In genomic region chr1:44776749-44777068, GRCh38 we compare ENCODE assay signal across 9 cellular contexts. TPM values are rescaled to one million over a fixed set of nuclear protein-coding genes. Genes with fewer than 3 reads are reported as not detected.
A peak's percentile ranks its signal among the peaks of the same experiment; 100 is the strongest.
DNase-seq lines count a peak whose midpoint lies in the region; ATAC-seq, FAIRE-seq and TF ChIP-seq lines count a peak whose summit lies in the region.
"Had no signal": no experiment of that assay in that cellular context is flagged by ENCODE, and none has a peak within 500 bp of the region (broad histone marks: within the 10 kb centered on the region; RNA-seq: fewer than 3 reads in every experiment).

No MANE protein-coding gene starts in this region.

- H3K27me3 ChIP-seq in GM12878 (replicated peaks in 1 of 2; ENCODE audit: control insufficient read depth in 2 of 2, insufficient read depth in 2 of 2, low read length in 1 of 2), result no peaks in the 10 kb centered on the region
- no peaks in the 10 kb centered on the region for H3K27me3 ChIP-seq in lung (ENCODE audit: control insufficient read depth, insufficient read depth)

- SMC1A ChIA-PET in GM12878 (lab: Charles Lee; ENCODE audit: uncharacterized antibody, unreplicated experiment), result interaction anchor here (1.5 to 2.3 kb wide), 3 partner anchors 9 to 56 kb away, joined by 5 to 12 read pairs (median 6); partner anchors contain the start of gene RNU5D-1

- no peak for TF ChIP-seq EP300 in GM12878 (IDR thresholded peaks at IDR 0.05; ENCODE audit: borderline replicate concordance in 1 of 2, control insufficient read depth in 1 of 2, low read depth in 2 of 2, low read length in 2 of 2)

- H3K9ac ChIP-seq in GM12878 (ENCODE audit: control insufficient read depth, insufficient read depth, low read length), result peak overlapping the region; percentile 99

- H3K4me1 ChIP-seq in GM12878 (ENCODE audit: control insufficient read depth, insufficient read depth, low read length) (peaks cover 13% of the 10 kb centered on the region), lung (ENCODE audit: control insufficient read depth in 2 of 2, insufficient read depth in 2 of 2, low read length in 2 of 2) (peaks cover 0 to 13% of the 10 kb centered on the region in 2 donors)

- H3K4me3 ChIP-seq in GM12878 (peak overlapping the region; percentile 73), lung (peak overlapping the region; percentile 94)

- no peaks in the 10 kb centered on the region for H3K27me3 Mint-ChIP-seq in activated naive CD4-positive, alpha-beta T cell treated with anti-CD3 and anti-CD28 coated beads, Interleukin-2, amount 50 U/mL, for 24 hours
- no peaks in the 10 kb centered on the region for H3K27me3 Mint-ChIP-seq in type B pancreatic cell

- H3K36me3 Mint-ChIP-seq in activated naive CD4-positive, alpha-beta T cell treated with anti-CD3 and anti-CD28 coated beads, Interleukin-2, amount 50 U/mL, for 24 hours, result peaks cover 38% of the 10 kb centered on the region
- H3K36me3 Mint-ChIP-seq in type B pancreatic cell, result peaks cover 34% of the 10 kb centered on the region

- no peak for TF ChIP-seq CTCF in GM12878 (IDR thresholded peaks at IDR 0.05 in 2 of 3, conservative IDR thresholded peaks at IDR 0.05 in 1 of 3; ENCODE audit: control insufficient read depth in 2 of 3, extremely low read depth in 1 of 3, insufficient read depth in 1 of 3, low read depth in 3 of 3, low read length in 3 of 3)
- TF ChIP-seq CTCF in lung (IDR thresholded peaks at IDR 0.05; ENCODE audit: control extremely low read depth, extremely low read depth), result no peak
- no peak for TF ChIP-seq CTCF in type B pancreatic cell (conservative IDR thresholded peaks at IDR 0.05)

- no peak for DNase-seq in activated naive CD4-positive, alpha-beta T cell treated with anti-CD3 and anti-CD28 coated beads, Interleukin-2, amount 50 U/mL, for 16 hours
- DNase-seq in GM12878 (ENCODE audit: low read depth, low spot score) (no peak), lung (ENCODE audit: low spot score) (no peak), type B pancreatic cell (ENCODE audit: extremely low spot score, unreplicated experiment) (no peak), HuH-7.5 (ENCODE audit: low spot score) (no peak), mucosa of gallbladder (ENCODE audit: low spot score) (no peak), HEK293T (ENCODE audit: extremely low spot score) (no peak)

- intact Hi-C loops in GM12878 (cut with micrococcal nuclease; ENCODE audit: unreplicated experiment), result loop anchor here (2.0 to 5.0 kb wide), 2 partner anchors 41 to 46 kb away; partner anchors contain the start of gene RNU5D-1

- FAIRE-seq in GM12878 (lab: Jason Lieb, UNC), result no peak

- H3K27ac Mint-ChIP-seq in activated naive CD4-positive, alpha-beta T cell treated with anti-CD3 and anti-CD28 coated beads, Interleukin-2, amount 50 U/mL, for 24 hours, result peak overlapping the region; percentile 99
- peak overlapping the region; percentile 99 for H3K27ac Mint-ChIP-seq in type B pancreatic cell

- WGBS in GM12878 (ENCODE audit: insufficient coverage, insufficient replicate concordance, low lambda C conversion rate, missing lambda C conversion rate), result 6% methylated on average over 11 of the region's 11 CpGs
- WGBS in lung, 2 donors, result 56 to 60% methylated on average over 11 of the region's 11 CpGs

- H4K20me1 ChIP-seq in GM12878 (ENCODE audit: control insufficient read depth, insufficient read depth), result peaks cover 12% of the 10 kb centered on the region

- RAD21 ChIA-PET in GM12878 (lab: Charles Lee; ENCODE audit: unreplicated experiment), result interaction anchor here (1.1 to 1.5 kb wide), 2 partner anchors 46 to 55 kb away, joined by 3 to 6 read pairs; no protein-coding TSS in a partner anchor

- H3K9me3 ChIP-seq in GM12878 (replicated peaks; ENCODE audit: control insufficient read depth, insufficient read depth, low read length) (no peaks in the 10 kb centered on the region), lung (ENCODE audit: control insufficient read depth in 2 of 2, insufficient read depth in 1 of 2, low read length in 1 of 2) (no peaks in the 10 kb centered on the region)

- H3K79me2 ChIP-seq in GM12878 (ENCODE audit: control insufficient read depth, insufficient read depth, low read length), result peaks cover 43% of the 10 kb centered on the region

- H3K27ac ChIP-seq in GM12878 (ENCODE audit: control insufficient read depth, insufficient read depth) (peak overlapping the region; percentile 92), lung (ENCODE audit: low read depth in 1 of 2, low read length in 1 of 2) (peak overlapping the region in 1 of 2 donors; percentile 97)

- peaks cover 44% of the 10 kb centered on the region for H3K4me1 Mint-ChIP-seq in activated naive CD4-positive, alpha-beta T cell treated with anti-CD3 and anti-CD28 coated beads, Interleukin-2, amount 50 U/mL, for 24 hours
- peaks cover 31% of the 10 kb centered on the region for H3K4me1 Mint-ChIP-seq in type B pancreatic cell (ENCODE audit: unreplicated experiment)

- CTCF ChIA-PET in GM12878 (lab: Yijun Ruan, JAX) (interaction anchor here (0.9 to 4.0 kb wide), 7 partner anchors 8 to 55 kb away, joined by 3 to 39 read pairs (median 5); partner anchors contain the start of genes PLK3 and RNU5D-1), HEK293T (lab: Yijun Ruan, JAX) (no interaction called here)

- no peaks in the 10 kb centered on the region for H3K9me3 Mint-ChIP-seq in activated naive CD4-positive, alpha-beta T cell treated with anti-CD3 and anti-CD28 coated beads, Interleukin-2, amount 50 U/mL, for 24 hours
- H3K9me3 Mint-ChIP-seq in type B pancreatic cell, result no peaks in the 10 kb centered on the region

- peak overlapping the region; percentile 97 for H3K4me3 Mint-ChIP-seq in activated naive CD4-positive, alpha-beta T cell treated with anti-CD3 and anti-CD28 coated beads, Interleukin-2, amount 50 U/mL, for 24 hours
- peak overlapping the region; percentile 97 for H3K4me3 Mint-ChIP-seq in type B pancreatic cell

- TF ChIP-seq POLR2A in GM12878 (IDR thresholded peaks at IDR 0.05; ENCODE audit: low read depth, low read length), result 0 out of 2 replicates have a peak, but pooled peaks have one; percentile 6

- ATAC-seq in GM12878, result peak; percentile 1; the same call in 1 of the 3 replicates
- ATAC-seq in lung (ENCODE audit: insufficient read depth, low FRiP score), result no peak

- TF ChIP-seq RAD21 in GM12878 (IDR thresholded peaks at IDR 0.05; ENCODE audit: insufficient read depth, low read depth, low read length), result no peak

- no peak overlapping the region for H2AFZ ChIP-seq in GM12878 (ENCODE audit: control insufficient read depth, low read depth, low read length)

- POLR2A ChIA-PET in GM12878 (lab: Charles Lee), result interaction anchor here (0.6 to 2.7 kb wide), 9 partner anchors 11 to 527 kb away, joined by 3 to 19 read pairs (median 8); partner anchors contain the start of genes BEST4, PLK3 and RNU5D-1
- POLR2A ChIA-PET in HEK293T (lab: Yijun Ruan, JAX), result interaction anchor here (0.8 to 3.1 kb wide), 12 partner anchors 9 to 235 kb away, joined by 3 to 52 read pairs (median 19); partner anchors contain the start of genes BEST4, BTBD19, DYNLT4 and HECTD3

- in situ Hi-C loops in GM12878 (cut with MboI), result no loop called here

- BruUV-seq in GM12878 (replicated peaks; lab: Mats Ljungman, UMichigan), result no TSS peak

- H3K4me2 ChIP-seq in GM12878 (ENCODE audit: control insufficient read depth, insufficient read depth), result peak overlapping the region; percentile 73

- H3K36me3 ChIP-seq in GM12878 (ENCODE audit: control insufficient read depth in 2 of 2, insufficient read depth in 2 of 2, low read length in 1 of 2), result peaks cover 8 to 26% of the 10 kb centered on the region in 2 experiments
- H3K36me3 ChIP-seq in lung (ENCODE audit: control insufficient read depth in 2 of 2, insufficient read depth in 2 of 2, low read length in 2 of 2), result peaks cover 12 to 36% of the 10 kb centered on the region in 2 donors

RNA-seq across cellular contexts. Expression of gene RPS8, which starts 1.4 kb away (rescaled TPM):
- total RNA-seq in GM12878 (2013; cell fraction: nucleolus; rRNA removed), result 330 and 356 TPM in 2 replicates
- total RNA-seq in GM12878 (2014; rRNA removed), result 3,351 and 3,453 TPM in 2 replicates
- 3,065 and 3,117 TPM in 2 replicates for total RNA-seq in GM12878 (2014; rRNA removed; fragmentation: Illumina TruSeq; extraction: Trizol)
- 3,050 and 3,180 TPM in 2 replicates for total RNA-seq in GM12878 (2021)
- 4,615 TPM for polyA plus RNA-seq in GM12878 (2011; ENCODE audit: low read depth)
- polyA plus RNA-seq in GM12878 (2011; rRNA removed), result 2,404 and 2,482 TPM in 2 replicates
- polyA plus RNA-seq in GM12878 (2011; cell fraction: cytosol; rRNA removed), result 2,295 and 2,366 TPM in 2 replicates
- 751 and 887 TPM in 2 replicates for polyA plus RNA-seq in GM12878 (2011; cell fraction: nucleus; rRNA removed)
- polyA plus RNA-seq in GM12878 (2012), result 3,919 and 4,067 TPM in 2 replicates
- polyA plus RNA-seq in GM12878 (2014; fragmentation: Illumina TruSeq; extraction: Trizol), result 1,912 and 2,704 TPM in 2 replicates
- 1,000 to 10,000 TPM; 2,238 to 3,059 TPM for polyA plus RNA-seq in GM12878 (2014; fragmentation: Nextera tagmentation; extraction: Ambion mirVana)
- 3,141 and 3,461 TPM in 2 replicates for polyA plus RNA-seq in GM12878 (2014; rRNA removed)
- 1,000 to 10,000 TPM; 1,296 to 1,343 TPM for polyA plus RNA-seq in GM12878 (2016; fragmentation: Nextera tagmentation; extraction: Ambion mirVana)
- 702 and 773 TPM in 2 replicates for polyA minus RNA-seq in GM12878 (2011; rRNA and poly(A)+ RNA removed)
- 421 and 433 TPM in 2 replicates for polyA minus RNA-seq in GM12878 (2011; cell fraction: cytosol; rRNA and poly(A)+ RNA removed)
- polyA minus RNA-seq in GM12878 (2011; cell fraction: nucleus; rRNA and poly(A)+ RNA removed), result 155 and 214 TPM in 2 replicates
- total RNA-seq in lung, result 1,000 to 10,000 TPM; 1,445 to 1,832 TPM
- 1,000 to 10,000 TPM; 1,551 to 3,558 TPM for polyA plus RNA-seq in lung
- total RNA-seq in type B pancreatic cell (ENCODE audit: low replicate concordance), result 2,494 and 2,620 TPM in 2 replicates
- total RNA-seq in mucosa of gallbladder, result 1,176 TPM

RNA-seq across cellular contexts. Expression of gene BEST4, which starts 11.3 kb away (rescaled TPM):
- total RNA-seq in GM12878 (2013; cell fraction: nucleolus; rRNA removed), result 0.48 and 0.83 TPM in 2 replicates
- total RNA-seq in GM12878 (2014; rRNA removed), result 0.65 and 0.85 TPM in 2 replicates
- 0.40 and 0.46 TPM in 2 replicates for total RNA-seq in GM12878 (2014; rRNA removed; fragmentation: Illumina TruSeq; extraction: Trizol)
- total RNA-seq in GM12878 (2021), result 1.3 and 1.5 TPM in 2 replicates
- polyA plus RNA-seq in GM12878 (2011; ENCODE audit: low read depth), result 0.20 TPM
- polyA plus RNA-seq in GM12878 (2011; rRNA removed), result 0.08 TPM in 1 of 2 replicates, not detected in the other
- polyA plus RNA-seq in GM12878 (2011; cell fraction: cytosol; rRNA removed), result 0.03 and 0.16 TPM in 2 replicates
- 0.22 TPM in 2 replicates for polyA plus RNA-seq in GM12878 (2011; cell fraction: nucleus; rRNA removed)
- 0.76 and 1.2 TPM in 2 replicates for polyA plus RNA-seq in GM12878 (2012)
- polyA plus RNA-seq in GM12878 (2014; fragmentation: Illumina TruSeq; extraction: Trizol), result 0.38 and 0.73 TPM in 2 replicates
- polyA plus RNA-seq in GM12878 (2014; fragmentation: Nextera tagmentation; extraction: Ambion mirVana), result under 1 TPM; 0.06 to 0.20 TPM
- polyA plus RNA-seq in GM12878 (2014; rRNA removed), result 0.76 and 0.94 TPM in 2 replicates
- under 1 TPM; 0.43 to 0.98 TPM for polyA plus RNA-seq in GM12878 (2016; fragmentation: Nextera tagmentation; extraction: Ambion mirVana)
- polyA minus RNA-seq in GM12878 (2011; rRNA and poly(A)+ RNA removed), result 0.10 TPM in 1 of 2 replicates, not detected in the other
- not detected in 2 replicates for polyA minus RNA-seq in GM12878 (2011; cell fraction: cytosol; rRNA and poly(A)+ RNA removed)
- 0.19 TPM in 1 of 2 replicates, not detected in the other for polyA minus RNA-seq in GM12878 (2011; cell fraction: nucleus; rRNA and poly(A)+ RNA removed)
- total RNA-seq in lung, result 1 to 10 TPM in 1 of 2 donors, under 1 TPM in 1; 0.23 to 1.4 TPM
- under 1 TPM; 0.33 to 0.79 TPM for polyA plus RNA-seq in lung
- 0.48 and 0.99 TPM in 2 replicates for total RNA-seq in type B pancreatic cell (ENCODE audit: low replicate concordance)
- 0.37 TPM for total RNA-seq in mucosa of gallbladder
- total RNA-seq: HT1080 had no signal

RNA-seq across cellular contexts. Expression of gene PLK3, which starts 23.5 kb away (rescaled TPM):
- 46.1 and 49.0 TPM in 2 replicates for total RNA-seq in GM12878 (2013; cell fraction: nucleolus; rRNA removed)
- total RNA-seq in GM12878 (2014; rRNA removed) (19.9 and 23.1 TPM in 2 replicates), GM12878 (2014; rRNA removed; fragmentation: Illumina TruSeq; extraction: Trizol) (8.1 and 9.0 TPM in 2 replicates), GM12878 (2021) (16.5 and 20.9 TPM in 2 replicates), lung (10 to 100 TPM; 16.9 to 45.3 TPM), type B pancreatic cell (ENCODE audit: low replicate concordance) (18.5 and 39.1 TPM in 2 replicates), mucosa of gallbladder (14.7 TPM)
- polyA plus RNA-seq in GM12878 (2011; ENCODE audit: low read depth), result 5.7 TPM
- polyA plus RNA-seq in GM12878 (2011; rRNA removed) (6.4 and 11.6 TPM in 2 replicates), GM12878 (2014; fragmentation: Illumina TruSeq; extraction: Trizol) (5.4 and 9.3 TPM in 2 replicates), GM12878 (2014; fragmentation: Nextera tagmentation; extraction: Ambion mirVana) (1 to 10 TPM; 1.5 to 1.9 TPM), GM12878 (2014; rRNA removed) (23.2 and 29.2 TPM in 2 replicates), GM12878 (2016; fragmentation: Nextera tagmentation; extraction: Ambion mirVana) (10 to 100 TPM; 12.5 to 17.5 TPM), lung (10 to 100 TPM; 28.7 to 78.5 TPM)
- polyA plus RNA-seq in GM12878 (2011; cell fraction: cytosol; rRNA removed), result 15.5 and 18.4 TPM in 2 replicates
- polyA plus RNA-seq in GM12878 (2011; cell fraction: nucleus; rRNA removed), result 86.8 and 98.6 TPM in 2 replicates
- polyA plus RNA-seq in GM12878 (2012), result 12.9 and 13.7 TPM in 2 replicates
- 10.7 and 18.8 TPM in 2 replicates for polyA minus RNA-seq in GM12878 (2011; rRNA and poly(A)+ RNA removed)
- 7.9 and 8.8 TPM in 2 replicates for polyA minus RNA-seq in GM12878 (2011; cell fraction: cytosol; rRNA and poly(A)+ RNA removed)
- 30.6 and 52.9 TPM in 2 replicates for polyA minus RNA-seq in GM12878 (2011; cell fraction: nucleus; rRNA and poly(A)+ RNA removed)

RNA-seq across cellular contexts. Expression of gene DYNLT4, which starts 30.4 kb away (rescaled TPM):
- total RNA-seq in GM12878 (2013; cell fraction: nucleolus; rRNA removed), result 1.3 TPM in 1 of 2 replicates, not detected in the other
- total RNA-seq in GM12878 (2014; rRNA removed) (not detected in 2 replicates), GM12878 (2014; rRNA removed; fragmentation: Illumina TruSeq; extraction: Trizol) (not detected in 2 replicates), GM12878 (2021) (0.28 and 0.45 TPM in 2 replicates), lung (10 to 100 TPM in 1 of 2 donors, 1 to 10 TPM in 1; 1.7 to 13.0 TPM), type B pancreatic cell (ENCODE audit: low replicate concordance) (1.1 TPM in 1 of 2 replicates, not detected in the other), mucosa of gallbladder (not detected)
- not detected for polyA plus RNA-seq in GM12878 (2011; ENCODE audit: low read depth)
- polyA plus RNA-seq in GM12878 (2011; rRNA removed) (not detected in 2 replicates), GM12878 (2014; fragmentation: Illumina TruSeq; extraction: Trizol) (not detected in 2 replicates), GM12878 (2014; fragmentation: Nextera tagmentation; extraction: Ambion mirVana) (not detected), GM12878 (2014; rRNA removed) (not detected in 2 replicates), GM12878 (2016; fragmentation: Nextera tagmentation; extraction: Ambion mirVana) (under 1 TPM in 1 of 2 experiments, not detected in 1; 0.23 TPM), lung (1 to 10 TPM; 2.3 to 6.1 TPM)
- polyA plus RNA-seq in GM12878 (2011; cell fraction: cytosol; rRNA removed), result 0.10 TPM in 1 of 2 replicates, not detected in the other
- polyA plus RNA-seq in GM12878 (2011; cell fraction: nucleus; rRNA removed), result 0.22 TPM in 1 of 2 replicates, not detected in the other
- not detected in 2 replicates for polyA plus RNA-seq in GM12878 (2012)
- polyA minus RNA-seq in GM12878 (2011; rRNA and poly(A)+ RNA removed), result not detected in 2 replicates
- not detected in 2 replicates for polyA minus RNA-seq in GM12878 (2011; cell fraction: cytosol; rRNA and poly(A)+ RNA removed)
- polyA minus RNA-seq in GM12878 (2011; cell fraction: nucleus; rRNA and poly(A)+ RNA removed), result 0.57 and 0.60 TPM in 2 replicates
- total RNA-seq: HT1080 had no signal

RNA-seq across cellular contexts. Expression of gene BTBD19, which starts 31.6 kb away (rescaled TPM):
- 3.8 and 5.1 TPM in 2 replicates for total RNA-seq in GM12878 (2013; cell fraction: nucleolus; rRNA removed)
- total RNA-seq in GM12878 (2014; rRNA removed) (0.44 and 1.1 TPM in 2 replicates), GM12878 (2014; rRNA removed; fragmentation: Illumina TruSeq; extraction: Trizol) (0.18 and 0.45 TPM in 2 replicates), GM12878 (2021) (1.6 and 2.7 TPM in 2 replicates), lung (10 to 100 TPM in 1 of 2 donors, 1 to 10 TPM in 1; 7.0 to 20.0 TPM), type B pancreatic cell (ENCODE audit: low replicate concordance) (7.0 and 10.3 TPM in 2 replicates), mucosa of gallbladder (7.8 TPM)
- polyA plus RNA-seq in GM12878 (2011; ENCODE audit: low read depth), result 0.41 TPM
- polyA plus RNA-seq in GM12878 (2011; rRNA removed) (0.30 and 0.67 TPM in 2 replicates), GM12878 (2014; fragmentation: Illumina TruSeq; extraction: Trizol) (0.29 and 0.37 TPM in 2 replicates), GM12878 (2014; fragmentation: Nextera tagmentation; extraction: Ambion mirVana) (under 1 TPM; 0.13 to 0.40 TPM), GM12878 (2014; rRNA removed) (1.0 and 3.0 TPM in 2 replicates), GM12878 (2016; fragmentation: Nextera tagmentation; extraction: Ambion mirVana) (under 1 TPM; 0.18 to 0.23 TPM), lung (10 to 100 TPM in 1 of 2 donors, 1 to 10 TPM in 1; 5.6 to 13.8 TPM)
- polyA plus RNA-seq in GM12878 (2011; cell fraction: cytosol; rRNA removed), result 0.89 and 1.0 TPM in 2 replicates
- polyA plus RNA-seq in GM12878 (2011; cell fraction: nucleus; rRNA removed), result 3.0 and 3.1 TPM in 2 replicates
- 0.63 and 1.0 TPM in 2 replicates for polyA plus RNA-seq in GM12878 (2012)
- 0.80 and 1.2 TPM in 2 replicates for polyA minus RNA-seq in GM12878 (2011; rRNA and poly(A)+ RNA removed)
- 1.1 TPM in 1 of 2 replicates, not detected in the other for polyA minus RNA-seq in GM12878 (2011; cell fraction: cytosol; rRNA and poly(A)+ RNA removed)
- polyA minus RNA-seq in GM12878 (2011; cell fraction: nucleus; rRNA and poly(A)+ RNA removed), result 1.6 and 3.2 TPM in 2 replicates
